ENCODE assay signal across 25 cellular contexts in genomic region chr6:112745765-112746164, GRCh38.
"Had no signal": no experiment of that assay in that cellular context is flagged by ENCODE, and none has a peak within 500 bp of the region (broad histone marks: within the 10 kb centered on the region; RNA-seq: fewer than 3 reads in every experiment).

No MANE protein-coding gene starts in this region.

- DNase-seq: activated B cell treated with CpG ODN at 0.5 μM for 24 hours; activated CD4-positive, alpha-beta T cell treated with anti-CD3 and anti-CD28 coated beads for 1 hour; activated CD4-positive, alpha-beta T cell treated with anti-CD3 and anti-CD28 coated beads, Interleukin-2, amount 10 ng/mL, durations not matched to agents 24 days and 14 days; activated CD4-positive, alpha-beta T cell treated with anti-CD3 and anti-CD28 coated beads, Interleukin-2, amount 50 U/mL, for 48 hours; activated CD8-positive, alpha-beta memory T cell treated with anti-CD3 and anti-CD28 coated beads, Interleukin-2, amount 10 ng/mL, durations not matched to agents 7 days and 5 days; activated effector memory CD4-positive, alpha-beta T cell treated with Interleukin-2 at 50 U/mL for 16 hours; activated naive CD4-positive, alpha-beta T cell; activated T-cell treated with anti-CD3 and anti-CD28 coated beads, Interleukin-2, amount 50 U/mL, for 24 hours; amniotic stem cell; body of pancreas; Karpas-422; MM.1S; NCI-H1105; NCI-H1436; NCI-H1694 treated with DMSO at 0.1 percent for 48 hours; NCI-H2029 treated with DMSO at 0.1 percent for 48 hours; NCI-H345; NCI-H510A; NCI-H526 treated with DMSO at 0.1 percent for 48 hours; NCI-H82; T-helper 17 cell; T-helper 9 cell had no signal

- H3K27me3 ChIP-seq: ascending aorta, body of pancreas had no signal

- H3K4me3 ChIP-seq: ascending aorta, body of pancreas, K562, SK-N-MC had no signal

- H3K9me3 ChIP-seq: ascending aorta, body of pancreas had no signal

- H3K36me3 ChIP-seq: ascending aorta had no signal

- H3K4me1 ChIP-seq: ascending aorta, body of pancreas had no signal

- ATAC-seq: activated CD8-positive, alpha-beta memory T cell treated with anti-CD3 and anti-CD28 coated beads, Interleukin-2, amount 10 ng/mL, durations not matched to agents 7 days and 5 days; body of pancreas; K562; T-helper 17 cell had no signal

- H3K27ac ChIP-seq: ascending aorta, body of pancreas, SK-N-MC had no signal
